ENCODE assay signal across 32 cellular contexts in genomic region chr3:195708626-195709481, GRCh38. TPM values are rescaled to one million over a fixed set of nuclear protein-coding genes. Genes with fewer than 3 reads are reported as not detected.
DNase-seq lines count a peak whose midpoint lies in the region; ATAC-seq and TF ChIP-seq lines count a peak whose summit lies in the region.
"Had no signal": no experiment of that assay in that cellular context is flagged by ENCODE, and none has a peak within 500 bp of the region (broad histone marks: within the 10 kb centered on the region; RNA-seq: fewer than 3 reads in every experiment).

No MANE protein-coding gene starts in this region.

- no peak overlapping the region for H3K27ac ChIP-seq in gastroesophageal sphincter
- H3K27ac ChIP-seq: BLaER1 treated with 17β-estradiol and CSF1 and Interleukin-3, amounts not matched to agents 10 nM and 100 nM; coronary artery; esophagus squamous epithelium; ovary had no signal

- TF ChIP-seq EP300 in gastroesophageal sphincter (IDR thresholded peaks at IDR 0.05): no peak

- TF ChIP-seq POLR2A in gastroesophageal sphincter (IDR thresholded peaks at IDR 0.05) (no peak), lower leg skin (IDR thresholded peaks at IDR 0.05) (no peak)

- ATAC-seq in left colon (peak; percentile 2), gastroesophageal sphincter (no peak), HG03442 (IDR thresholded peaks at IDR 0.05; ENCODE audit: unreplicated experiment) (no peak)
- ATAC-seq: GM23338 had no signal

- H3K4me1 ChIP-seq in adipocyte (ENCODE audit: control insufficient read depth, insufficient read depth, low read length) (peaks cover 13% of the 10 kb centered on the region), gastroesophageal sphincter (no peaks in the 10 kb centered on the region)
- H3K4me1 ChIP-seq: esophagus squamous epithelium had no signal

- H3K4me3 ChIP-seq in adipocyte (ENCODE audit: low read length) (peak overlapping the region; percentile 4), gastroesophageal sphincter (no peak overlapping the region), lower leg skin (ENCODE audit: low read depth, poor library complexity, severe bottlenecking) (no peak overlapping the region)
- H3K4me3 ChIP-seq: BLaER1 treated with 17β-estradiol and CSF1 and Interleukin-3, amounts not matched to agents 10 nM and 100 nM; coronary artery; esophagus squamous epithelium; GM23338; ovary; smooth muscle cell had no signal

- H3K27me3 ChIP-seq in adipocyte (replicated peaks; ENCODE audit: control insufficient read depth, insufficient read depth, low read length) (no peaks in the 10 kb centered on the region), gastroesophageal sphincter (no peaks in the 10 kb centered on the region)
- H3K27me3 ChIP-seq: BLaER1 treated with 17β-estradiol and CSF1 and Interleukin-3, amounts not matched to agents 10 nM and 100 nM; esophagus squamous epithelium; ovary had no signal

- H3K36me3 ChIP-seq in adipocyte (ENCODE audit: control insufficient read depth, insufficient read depth, low read length, severe bottlenecking) (peaks cover 19% of the 10 kb centered on the region), gastroesophageal sphincter (peaks cover 0 to 38% of the 10 kb centered on the region in 2 donors)
- H3K36me3 ChIP-seq: ovary had no signal

- DNase-seq in AG08395 (ENCODE audit: low spot score) (peak; percentile 22), GM04503 (ENCODE audit: low read depth) (peak; percentile 56), adipocyte (ENCODE audit: low read depth) (peak; percentile 48), left colon (no peak), GM10266 (ENCODE audit: extremely low spot score) (no peak), lower leg skin (ENCODE audit: low spot score in 2 of 2) (no peak)
- DNase-seq: ACHN; activated CD4-positive, alpha-beta T cell treated with anti-CD3 and anti-CD28 coated beads, Interleukin-2, amount 10 ng/mL, durations not matched to agents 24 days and 14 days; activated naive CD4-positive, alpha-beta T cell treated with anti-CD3 and anti-CD28 coated beads, Interleukin-2, amount 10 ng/mL, durations not matched to agents 7 days and 5 days; activated T-cell treated with anti-CD3 and anti-CD28 coated beads, Interleukin-2, amount 50 U/mL, for 48 hours; COR-L47; DMS79; esophagus squamous epithelium; GF-D8; islet precursor cell; NCI-H1105 treated with DMSO at 0.1 percent for 48 hours; NCI-H1930; NCI-H2227 treated with DMSO at 0.1 percent for 48 hours; NCI-H69; nephron progenitor cell; ovary; stimulated activated CD4-positive, alpha-beta T cell treated with anti-CD3 and anti-CD28 coated beads, Interleukin-1b, Interleukin-23, amount 100 ng/mL, for 48 hours; substantia nigra; SW 1271; T1000 had no signal

- intact Hi-C loops in left colon (cut with DNase I, micrococcal nuclease) (no loop called here), lower leg skin (cut with DNase I; ENCODE audit: low total_unique reads) (no loop called here)

- H3K9me3 ChIP-seq in adipocyte (ENCODE audit: control insufficient read depth, low read length) (no peaks in the 10 kb centered on the region), gastroesophageal sphincter (no peaks in the 10 kb centered on the region)
- H3K9me3 ChIP-seq: esophagus squamous epithelium, ovary had no signal

- H3K9ac ChIP-seq in adipocyte (ENCODE audit: low read length): no peak overlapping the region
- H3K9ac ChIP-seq: BLaER1 treated with 17β-estradiol and CSF1 and Interleukin-3, amounts not matched to agents 10 nM and 100 nM had no signal

- 83 to 100% methylated on average over 2 to 6 of the region's 6 CpGs for WGBS in gastroesophageal sphincter (ENCODE audit: low coverage in 1 of 2), 2 donors
- WGBS in lower leg skin, 2 donors: 88 to 92% methylated on average over 6 of the region's 6 CpGs

- no peak for TF ChIP-seq CTCF in GM10266 (IDR thresholded peaks at IDR 0.05; ENCODE audit: control insufficient read depth, insufficient read depth, low read depth, missing control alignments)
- no peak for TF ChIP-seq CTCF in gastroesophageal sphincter (IDR thresholded peaks at IDR 0.05)
- no peak for TF ChIP-seq CTCF in lower leg skin (IDR thresholded peaks at IDR 0.05)

RNA-seq across cellular contexts. Expression of gene MUC20, which starts 11.9 kb away (rescaled TPM):
- total RNA-seq in left colon (100 to 1,000 TPM; 110 to 115 TPM), gastroesophageal sphincter (1 to 10 TPM; 2.0 to 7.7 (median 4.8) TPM), lower leg skin (10 to 100 TPM in 1 of 4 donors, 1 to 10 TPM in 3; 1.0 to 15.1 (median 5.5) TPM)
- total RNA-seq: glomerular endothelial cell, GM23338 had no signal

Comparison
In these comparisons a context has a peak if more than half of its experiments do, and no peak if none do; other contexts are left out.
1. DNase-seq: peak in AG08395 (single experiment), GM04503 (single experiment) and adipocyte (single experiment); none in left colon (0 of 2), GM10266 (single experiment) and lower leg skin (0 of 2).
2. RNA of gene MUC20, which starts 11.9 kb away (total RNA-seq): 110 to 115 TPM in left colon; 1.0 to 15.1 TPM in lower leg skin and 2.0 to 7.7 TPM in gastroesophageal sphincter; every median in the first group is over 4 times any median in the second.